22 cellular contexts compared by ENCODE assay signal in the genomic region with DNA sequence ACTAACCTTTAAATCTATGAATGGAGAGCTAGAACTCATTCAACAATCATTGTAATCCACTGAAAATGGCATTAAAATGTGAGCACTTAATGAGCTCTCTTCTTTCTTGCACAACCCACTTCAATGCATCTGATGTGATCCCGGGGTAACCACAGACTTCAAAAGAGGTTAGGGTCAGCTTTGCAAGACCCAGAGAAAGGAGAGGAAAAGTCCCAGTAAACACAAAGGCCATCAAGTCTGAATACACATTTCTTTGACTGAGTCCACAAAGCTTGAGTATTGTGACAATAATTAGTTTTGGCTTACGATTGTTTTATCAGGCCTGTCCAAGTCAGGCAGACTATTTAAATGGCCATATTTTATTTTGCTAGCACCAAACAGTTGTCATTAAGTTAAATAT.
A peak's percentile ranks its signal among the peaks of the same experiment; 100 is the strongest.
DNase-seq lines count a peak whose midpoint lies in the region; ATAC-seq and TF ChIP-seq lines count a peak whose summit lies in the region.
"Had no signal": no experiment of that assay in that cellular context is flagged by ENCODE, and none has a peak within 500 bp of the region (broad histone marks: within the 10 kb centered on the region; RNA-seq: fewer than 3 reads in every experiment).

No MANE protein-coding gene starts in this region.

- no peak for TF ChIP-seq CTCF in WTC11 (IDR thresholded peaks at IDR 0.05)

- DNase-seq in DMS79 treated with DMSO at 0.1 percent for 48 hours (lab: John Stamatoyannopoulos, UW): peak; percentile 3
- DNase-seq in DMS79 (lab: John Stamatoyannopoulos, UW): no peak
- DNase-seq in WTC11 (ENCODE audit: low spot score): no peak
- peak; percentile 27 for DNase-seq in iris pigment epithelial cell (ENCODE audit: low read depth)
- DNase-seq in retina: peak; percentile 95
- DNase-seq in cerebellar nuclear complex (lab: John Stamatoyannopoulos, UW): no peak
- no peak for DNase-seq in NCI-H2081 treated with DMSO at 0.1 percent for 48 hours (lab: John Stamatoyannopoulos, UW)
- DNase-seq: AML-193; C1 segment of cervical spinal cord; CD8-positive, alpha-beta T cell; EL; GF-D8; H7; KG1; NCI-H1092; NCI-H1436 treated with DMSO at 0.1 percent for 48 hours; NCI-H2029; NCI-H2171 treated with DMSO at 0.1 percent for 48 hours; NCI-H524 treated with DMSO at 0.1 percent for 48 hours; NCI-H82; SJCRH30 had no signal

- no peak overlapping the region for H3K27ac Mint-ChIP-seq in WTC11
- H3K27ac Mint-ChIP-seq: CD8-positive, alpha-beta T cell had no signal

- POLR2A ChIA-PET in WTC11 (lab: Charles Lee): no interaction called here

- H3K36me3 Mint-ChIP-seq in WTC11: peaks cover 18% of the 10 kb centered on the region
- H3K36me3 Mint-ChIP-seq: CD8-positive, alpha-beta T cell had no signal

- peaks cover 9% of the 10 kb centered on the region for H3K27me3 Mint-ChIP-seq in WTC11 (ENCODE audit: low read depth)

- peaks cover 12% of the 10 kb centered on the region for H3K4me1 Mint-ChIP-seq in WTC11

- peak; percentile 67 for ATAC-seq in WTC11
- no peak for ATAC-seq in HG03280 (IDR thresholded peaks at IDR 0.05; ENCODE audit: unreplicated experiment)
- ATAC-seq: CD8-positive, alpha-beta T cell had no signal

- H3K9me3 Mint-ChIP-seq in WTC11: peaks cover 19% of the 10 kb centered on the region
- H3K9me3 Mint-ChIP-seq: CD8-positive, alpha-beta T cell had no signal

- CTCF ChIA-PET in WTC11 (lab: Charles Lee): no interaction called here

- no peak overlapping the region for H3K4me3 Mint-ChIP-seq in WTC11
- H3K4me3 Mint-ChIP-seq: CD8-positive, alpha-beta T cell had no signal

TF ChIP-seq in WTC11, 78 proteins besides CTCF, POLR2A, EP300 and RAD21:
- no peak for TF ChIP-seq ETV6 (CRISPR knock-in tag; IDR thresholded peaks at IDR 0.05)
- TF ChIP-seq, protein P1, sequence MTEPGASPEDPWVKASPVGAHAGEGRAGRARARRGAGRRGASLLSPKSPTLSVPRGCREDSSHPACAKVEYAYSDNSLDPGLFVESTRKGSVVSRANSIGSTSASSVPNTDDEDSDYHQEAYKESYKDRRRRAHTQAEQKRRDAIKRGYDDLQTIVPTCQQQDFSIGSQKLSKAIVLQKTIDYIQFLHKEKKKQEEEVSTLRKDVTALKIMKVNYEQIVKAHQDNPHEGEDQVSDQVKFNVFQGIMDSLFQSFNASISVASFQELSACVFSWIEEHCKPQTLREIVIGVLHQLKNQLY (CRISPR knock-in tag; IDR thresholded peaks at IDR 0.05): no peak
TF ChIP-seq in WTC11: peak in this region for 0.

Comparison
In these comparisons a context has a peak if more than half of its experiments do, and no peak if none do; other contexts are left out.
1. DNase-seq: peak in DMS79 treated with DMSO at 0.1 percent for 48 hours (single experiment), iris pigment epithelial cell (single experiment) and retina (single experiment); none in DMS79 (single experiment), WTC11 (single experiment), cerebellar nuclear complex (0 of 2) and NCI-H2081 treated with DMSO at 0.1 percent for 48 hours (single experiment).